In genomic region chr12:122162976-122163375, GRCh38 we compare ENCODE assay signal across 21 cellular contexts. TPM values are rescaled to one million over a fixed set of nuclear protein-coding genes. Genes with fewer than 3 reads are reported as not detected.
DNase-seq lines count a peak whose midpoint lies in the region; ATAC-seq and TF ChIP-seq lines count a peak whose summit lies in the region.
"Had no signal": no experiment of that assay in that cellular context is flagged by ENCODE, and none has a peak within 500 bp of the region (broad histone marks: within the 10 kb centered on the region; RNA-seq: fewer than 3 reads in every experiment).

No MANE protein-coding gene starts in this region.

- H3K9me3 Mint-ChIP-seq in activated CD8-positive, alpha-beta T cell treated with anti-CD3 and anti-CD28 coated beads, Interleukin-2, amount 10 ng/mL, durations not matched to agents 7 days and 5 days (ENCODE audit: insufficient read depth): no peaks in the 10 kb centered on the region
- no peaks in the 10 kb centered on the region for H3K9me3 Mint-ChIP-seq in activated CD8-positive, alpha-beta T cell treated with anti-CD3 and anti-CD28 coated beads for 36 hours
- no peaks in the 10 kb centered on the region for H3K9me3 Mint-ChIP-seq in activated naive CD8-positive, alpha-beta T cell treated with anti-CD3 and anti-CD28 coated beads for 36 hours
- no peaks in the 10 kb centered on the region for H3K9me3 Mint-ChIP-seq in activated naive CD8-positive, alpha-beta T cell treated with anti-CD3 and anti-CD28 coated beads, Interleukin-2, amount 50 U/mL, for 24 hours
- H3K9me3 Mint-ChIP-seq in natural killer cell treated with Interleukin-12 subunit alpha and Interleukin-12 subunit beta and Interleukin-15 and Interleukin-18, amount 100 ng/mL, for 72 hours: no peaks in the 10 kb centered on the region
- H3K9me3 Mint-ChIP-seq: CD8-positive, alpha-beta T cell had no signal

- CTCF ChIA-PET in activated CD8-positive, alpha-beta T cell treated with anti-CD3 and anti-CD28 coated beads, Interleukin-2, amount 10 ng/mL, durations not matched to agents 7 days and 5 days (lab: Charles Lee): no interaction called here
- CTCF ChIA-PET in activated CD8-positive, alpha-beta T cell treated with anti-CD3 and anti-CD28 coated beads for 36 hours (lab: Charles Lee): no interaction called here

- no peak overlapping the region for H3K4me3 Mint-ChIP-seq in activated CD8-positive, alpha-beta T cell treated with anti-CD3 and anti-CD28 coated beads, Interleukin-2, amount 10 ng/mL, durations not matched to agents 7 days and 5 days
- no peak overlapping the region for H3K4me3 Mint-ChIP-seq in activated CD8-positive, alpha-beta T cell treated with anti-CD3 and anti-CD28 coated beads for 36 hours
- no peak overlapping the region for H3K4me3 Mint-ChIP-seq in activated naive CD8-positive, alpha-beta T cell treated with anti-CD3 and anti-CD28 coated beads for 36 hours
- no peak overlapping the region for H3K4me3 Mint-ChIP-seq in activated naive CD8-positive, alpha-beta T cell treated with anti-CD3 and anti-CD28 coated beads, Interleukin-2, amount 50 U/mL, for 24 hours
- peak overlapping the region; percentile 71 for H3K4me3 Mint-ChIP-seq in natural killer cell treated with Interleukin-12 subunit alpha and Interleukin-12 subunit beta and Interleukin-15 and Interleukin-18, amount 100 ng/mL, for 72 hours
- H3K4me3 Mint-ChIP-seq: B cell; CD8-positive, alpha-beta T cell had no signal

- intact Hi-C loops in activated CD8-positive, alpha-beta T cell treated with anti-CD3 and anti-CD28 coated beads for 36 hours (cut with micrococcal nuclease): no loop called here

- no peak for TF ChIP-seq CTCF in activated CD8-positive, alpha-beta T cell treated with anti-CD3 and anti-CD28 coated beads for 36 hours (IDR thresholded peaks at IDR 0.05)

- H3K27me3 Mint-ChIP-seq in activated CD8-positive, alpha-beta T cell treated with anti-CD3 and anti-CD28 coated beads, Interleukin-2, amount 10 ng/mL, durations not matched to agents 7 days and 5 days (ENCODE audit: low read depth): peaks cover 2% of the 10 kb centered on the region
- peaks cover 1% of the 10 kb centered on the region for H3K27me3 Mint-ChIP-seq in activated CD8-positive, alpha-beta T cell treated with anti-CD3 and anti-CD28 coated beads for 36 hours
- no peaks in the 10 kb centered on the region for H3K27me3 Mint-ChIP-seq in activated naive CD8-positive, alpha-beta T cell treated with anti-CD3 and anti-CD28 coated beads for 36 hours
- peaks cover 2% of the 10 kb centered on the region for H3K27me3 Mint-ChIP-seq in activated naive CD8-positive, alpha-beta T cell treated with anti-CD3 and anti-CD28 coated beads, Interleukin-2, amount 50 U/mL, for 24 hours
- no peaks in the 10 kb centered on the region for H3K27me3 Mint-ChIP-seq in natural killer cell treated with Interleukin-12 subunit alpha and Interleukin-12 subunit beta and Interleukin-15 and Interleukin-18, amount 100 ng/mL, for 72 hours

- ATAC-seq in activated CD8-positive, alpha-beta T cell treated with anti-CD3 and anti-CD28 coated beads, Interleukin-2, amount 10 ng/mL, durations not matched to agents 7 days and 5 days: no peak
- no peak for ATAC-seq in activated CD8-positive, alpha-beta T cell treated with anti-CD3 and anti-CD28 coated beads for 36 hours
- ATAC-seq in activated naive CD8-positive, alpha-beta T cell treated with anti-CD3 and anti-CD28 coated beads, Interleukin-2, amount 50 U/mL, for 24 hours: no peak
- no peak for ATAC-seq in natural killer cell treated with Interleukin-12 subunit alpha and Interleukin-12 subunit beta and Interleukin-15 and Interleukin-18, amount 100 ng/mL, for 72 hours
- ATAC-seq: CD8-positive, alpha-beta T cell; GM12878; HCT116; HepG2 had no signal

- POLR2A ChIA-PET in activated CD8-positive, alpha-beta T cell treated with anti-CD3 and anti-CD28 coated beads, Interleukin-2, amount 10 ng/mL, durations not matched to agents 7 days and 5 days (lab: Charles Lee): no interaction called here
- POLR2A ChIA-PET in activated CD8-positive, alpha-beta T cell treated with anti-CD3 and anti-CD28 coated beads for 36 hours (lab: Charles Lee): no interaction called here

- H3K27ac Mint-ChIP-seq in activated CD8-positive, alpha-beta T cell treated with anti-CD3 and anti-CD28 coated beads, Interleukin-2, amount 10 ng/mL, durations not matched to agents 7 days and 5 days: peak overlapping the region; percentile 9
- no peak overlapping the region for H3K27ac Mint-ChIP-seq in activated CD8-positive, alpha-beta T cell treated with anti-CD3 and anti-CD28 coated beads for 36 hours
- H3K27ac Mint-ChIP-seq in activated naive CD8-positive, alpha-beta T cell treated with anti-CD3 and anti-CD28 coated beads for 36 hours: peak overlapping the region; percentile 42
- H3K27ac Mint-ChIP-seq in activated naive CD8-positive, alpha-beta T cell treated with anti-CD3 and anti-CD28 coated beads, Interleukin-2, amount 50 U/mL, for 24 hours: no peak overlapping the region
- H3K27ac Mint-ChIP-seq in natural killer cell treated with Interleukin-12 subunit alpha and Interleukin-12 subunit beta and Interleukin-15 and Interleukin-18, amount 100 ng/mL, for 72 hours: peak overlapping the region; percentile 85 to 98
- H3K27ac Mint-ChIP-seq: B cell; CD8-positive, alpha-beta T cell had no signal

- H3K4me1 Mint-ChIP-seq in activated CD8-positive, alpha-beta T cell treated with anti-CD3 and anti-CD28 coated beads, Interleukin-2, amount 10 ng/mL, durations not matched to agents 7 days and 5 days (ENCODE audit: low read depth): peaks cover 30% of the 10 kb centered on the region
- peaks cover 20% of the 10 kb centered on the region for H3K4me1 Mint-ChIP-seq in activated CD8-positive, alpha-beta T cell treated with anti-CD3 and anti-CD28 coated beads for 36 hours (ENCODE audit: low read depth)
- H3K4me1 Mint-ChIP-seq in activated naive CD8-positive, alpha-beta T cell treated with anti-CD3 and anti-CD28 coated beads for 36 hours: peaks cover 5% of the 10 kb centered on the region
- peaks cover 29% of the 10 kb centered on the region for H3K4me1 Mint-ChIP-seq in activated naive CD8-positive, alpha-beta T cell treated with anti-CD3 and anti-CD28 coated beads, Interleukin-2, amount 50 U/mL, for 24 hours
- H3K4me1 Mint-ChIP-seq in natural killer cell treated with Interleukin-12 subunit alpha and Interleukin-12 subunit beta and Interleukin-15 and Interleukin-18, amount 100 ng/mL, for 72 hours (ENCODE audit: low read depth in 2 of 2): peaks cover 41 to 46% of the 10 kb centered on the region in 2 donors
- H3K4me1 Mint-ChIP-seq: B cell had no signal

- DNase-seq in activated CD8-positive, alpha-beta T cell treated with anti-CD3 and anti-CD28 coated beads, Interleukin-2, amount 10 ng/mL, durations not matched to agents 7 days and 5 days: no peak
- no peak for DNase-seq in activated CD8-positive, alpha-beta T cell treated with anti-CD3 and anti-CD28 coated beads for 36 hours
- no peak for DNase-seq in activated naive CD8-positive, alpha-beta T cell treated with anti-CD3 and anti-CD28 coated beads for 36 hours
- DNase-seq in activated naive CD8-positive, alpha-beta T cell treated with anti-CD3 and anti-CD28 coated beads, Interleukin-2, amount 50 U/mL, for 24 hours: no peak
- no peak for DNase-seq in natural killer cell treated with Interleukin-12 subunit alpha and Interleukin-12 subunit beta and Interleukin-15 and Interleukin-18, amount 100 ng/mL, for 72 hours (ENCODE audit: low spot score)
- DNase-seq in NCI-H2029 (lab: John Stamatoyannopoulos, UW): no peak
- DNase-seq in A172 (ENCODE audit: low spot score): no peak
- DNase-seq: 8988T; CD8-positive, alpha-beta T cell; COR-L47; DMS 273 treated with DMSO at 0.1 percent for 48 hours; DMS53; DND-41; EL; GOT3; H7 had no signal

- no peaks in the 10 kb centered on the region for H3K36me3 Mint-ChIP-seq in activated CD8-positive, alpha-beta T cell treated with anti-CD3 and anti-CD28 coated beads, Interleukin-2, amount 10 ng/mL, durations not matched to agents 7 days and 5 days (ENCODE audit: low read depth)
- H3K36me3 Mint-ChIP-seq in activated CD8-positive, alpha-beta T cell treated with anti-CD3 and anti-CD28 coated beads for 36 hours (ENCODE audit: low read depth): no peaks in the 10 kb centered on the region
- no peaks in the 10 kb centered on the region for H3K36me3 Mint-ChIP-seq in activated naive CD8-positive, alpha-beta T cell treated with anti-CD3 and anti-CD28 coated beads for 36 hours
- no peaks in the 10 kb centered on the region for H3K36me3 Mint-ChIP-seq in activated naive CD8-positive, alpha-beta T cell treated with anti-CD3 and anti-CD28 coated beads, Interleukin-2, amount 50 U/mL, for 24 hours (ENCODE audit: low read depth)
- no peaks in the 10 kb centered on the region for H3K36me3 Mint-ChIP-seq in natural killer cell treated with Interleukin-12 subunit alpha and Interleukin-12 subunit beta and Interleukin-15 and Interleukin-18, amount 100 ng/mL, for 72 hours
- H3K36me3 Mint-ChIP-seq: CD8-positive, alpha-beta T cell had no signal

RNA-seq across cellular contexts. Expression of gene IL31, which starts 11.0 kb away (rescaled TPM):
- total RNA-seq in activated CD8-positive, alpha-beta T cell treated with anti-CD3 and anti-CD28 coated beads, Interleukin-2, amount 10 ng/mL, durations not matched to agents 7 days and 5 days: not detected
- total RNA-seq in activated CD8-positive, alpha-beta T cell treated with anti-CD3 and anti-CD28 coated beads for 36 hours: not detected
- not detected for total RNA-seq in activated naive CD8-positive, alpha-beta T cell treated with anti-CD3 and anti-CD28 coated beads for 36 hours
- total RNA-seq in natural killer cell treated with Interleukin-12 subunit alpha and Interleukin-12 subunit beta and Interleukin-15 and Interleukin-18, amount 100 ng/mL, for 72 hours: not detected
- total RNA-seq in A172 (2014; rRNA removed; shearing (Covaris generic)): not detected in 2 replicates
- total RNA-seq: B cell; CD8-positive, alpha-beta T cell; G401; GM12878; H7; HepG2 had no signal

RNA-seq across cellular contexts. Expression of gene LRRC43, which starts 19.9 kb away (rescaled TPM):
- not detected for total RNA-seq in activated CD8-positive, alpha-beta T cell treated with anti-CD3 and anti-CD28 coated beads, Interleukin-2, amount 10 ng/mL, durations not matched to agents 7 days and 5 days
- not detected for total RNA-seq in activated CD8-positive, alpha-beta T cell treated with anti-CD3 and anti-CD28 coated beads for 36 hours
- under 1 TPM in 1 of 2 experiments, not detected in 1; 0.23 TPM for total RNA-seq in activated naive CD8-positive, alpha-beta T cell treated with anti-CD3 and anti-CD28 coated beads for 36 hours
- total RNA-seq in natural killer cell treated with Interleukin-12 subunit alpha and Interleukin-12 subunit beta and Interleukin-15 and Interleukin-18, amount 100 ng/mL, for 72 hours: 1 to 10 TPM; 1.1 to 9.3 TPM
- not detected in 2 replicates for total RNA-seq in A172 (2014; rRNA removed; shearing (Covaris generic))
- total RNA-seq: B cell, G401, H7, HepG2 had no signal

RNA-seq across cellular contexts. Expression of gene B3GNT4, which starts 40.5 kb away (rescaled TPM):
- 1 to 10 TPM in 1 of 2 experiments, under 1 TPM in 1; 0.90 to 1.4 TPM for total RNA-seq in activated CD8-positive, alpha-beta T cell treated with anti-CD3 and anti-CD28 coated beads, Interleukin-2, amount 10 ng/mL, durations not matched to agents 7 days and 5 days
- 1 to 10 TPM; 3.6 to 5.1 TPM for total RNA-seq in activated CD8-positive, alpha-beta T cell treated with anti-CD3 and anti-CD28 coated beads for 36 hours
- 1 to 10 TPM in 1 of 2 experiments, under 1 TPM in 1; 0.92 to 1.6 TPM for total RNA-seq in activated naive CD8-positive, alpha-beta T cell treated with anti-CD3 and anti-CD28 coated beads for 36 hours
- under 1 TPM in 1 of 2 donors, not detected in 1; 0.90 TPM for total RNA-seq in natural killer cell treated with Interleukin-12 subunit alpha and Interleukin-12 subunit beta and Interleukin-15 and Interleukin-18, amount 100 ng/mL, for 72 hours
- total RNA-seq in A172 (2014; rRNA removed; shearing (Covaris generic)): 0.22 and 3.7 TPM in 2 replicates
- total RNA-seq: B cell; CD8-positive, alpha-beta T cell; GM12878 had no signal

Comparison
In these comparisons a context has a peak if more than half of its experiments do, and no peak if none do; other contexts are left out.
1. H3K27ac Mint-ChIP-seq: peak in activated CD8-positive, alpha-beta T cell treated with anti-CD3 and anti-CD28 coated beads, Interleukin-2, amount 10 ng/mL, durations not matched to agents 7 days and 5 days (single experiment), activated naive CD8-positive, alpha-beta T cell treated with anti-CD3 and anti-CD28 coated beads for 36 hours (single experiment) and natural killer cell treated with Interleukin-12 subunit alpha and Interleukin-12 subunit beta and Interleukin-15 and Interleukin-18, amount 100 ng/mL, for 72 hours (2 of 2); none in activated CD8-positive, alpha-beta T cell treated with anti-CD3 and anti-CD28 coated beads for 36 hours (single experiment) and activated naive CD8-positive, alpha-beta T cell treated with anti-CD3 and anti-CD28 coated beads, Interleukin-2, amount 50 U/mL, for 24 hours (single experiment).